1 cellular context compared by ENCODE assay signal in the genomic region with DNA sequence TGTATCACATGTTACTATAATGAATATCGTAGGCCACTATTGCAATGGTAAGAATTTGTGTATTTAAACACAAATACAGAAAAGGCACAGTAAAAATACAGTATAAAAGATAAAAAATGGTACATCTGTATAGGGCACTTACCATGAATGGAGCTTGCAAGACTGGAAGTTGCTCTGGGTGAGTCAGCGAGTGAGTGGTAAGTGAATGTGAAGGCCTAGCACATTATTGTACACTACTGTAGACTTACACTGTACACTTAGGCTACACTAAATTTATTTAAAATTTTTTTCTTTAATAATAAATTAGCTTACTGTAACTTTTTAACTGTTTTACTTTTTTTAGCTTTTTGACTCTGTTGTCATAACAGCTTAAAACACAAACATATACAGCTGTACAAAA.
TF ChIP-seq lines count a peak whose summit lies in the region.

No MANE protein-coding gene starts in this region.

TF ChIP-seq in WTC11, 78 proteins besides CTCF, POLR2A, EP300 and RAD21 (continued from another document):
- TF ChIP-seq, protein P1, sequence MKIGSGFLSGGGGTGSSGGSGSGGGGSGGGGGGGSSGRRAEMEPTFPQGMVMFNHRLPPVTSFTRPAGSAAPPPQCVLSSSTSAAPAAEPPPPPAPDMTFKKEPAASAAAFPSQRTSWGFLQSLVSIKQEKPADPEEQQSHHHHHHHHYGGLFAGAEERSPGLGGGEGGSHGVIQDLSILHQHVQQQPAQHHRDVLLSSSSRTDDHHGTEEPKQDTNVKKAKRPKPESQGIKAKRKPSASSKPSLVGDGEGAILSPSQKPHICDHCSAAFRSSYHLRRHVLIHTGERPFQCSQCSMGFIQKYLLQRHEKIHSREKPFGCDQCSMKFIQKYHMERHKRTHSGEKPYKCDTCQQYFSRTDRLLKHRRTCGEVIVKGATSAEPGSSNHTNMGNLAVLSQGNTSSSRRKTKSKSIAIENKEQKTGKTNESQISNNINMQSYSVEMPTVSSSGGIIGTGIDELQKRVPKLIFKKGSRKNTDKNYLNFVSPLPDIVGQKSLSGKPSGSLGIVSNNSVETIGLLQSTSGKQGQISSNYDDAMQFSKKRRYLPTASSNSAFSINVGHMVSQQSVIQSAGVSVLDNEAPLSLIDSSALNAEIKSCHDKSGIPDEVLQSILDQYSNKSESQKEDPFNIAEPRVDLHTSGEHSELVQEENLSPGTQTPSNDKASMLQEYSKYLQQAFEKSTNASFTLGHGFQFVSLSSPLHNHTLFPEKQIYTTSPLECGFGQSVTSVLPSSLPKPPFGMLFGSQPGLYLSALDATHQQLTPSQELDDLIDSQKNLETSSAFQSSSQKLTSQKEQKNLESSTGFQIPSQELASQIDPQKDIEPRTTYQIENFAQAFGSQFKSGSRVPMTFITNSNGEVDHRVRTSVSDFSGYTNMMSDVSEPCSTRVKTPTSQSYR (CRISPR knock-in tag; IDR thresholded peaks at IDR 0.05), result no peak
- no peak for TF ChIP-seq ZNF232 (CRISPR knock-in tag; IDR thresholded peaks at IDR 0.05)
- no peak for TF ChIP-seq IRF2 (CRISPR knock-in tag; IDR thresholded peaks at IDR 0.05; ENCODE audit: borderline replicate concordance, low read depth)
- TF ChIP-seq ELF4 (CRISPR knock-in tag; IDR thresholded peaks at IDR 0.05; ENCODE audit: low read depth), result no peak
- no peak for TF ChIP-seq NR2C2 (CRISPR knock-in tag; IDR thresholded peaks at IDR 0.05)
- TF ChIP-seq SMAD4 (CRISPR knock-in tag; IDR thresholded peaks at IDR 0.05), result no peak
- no peak for TF ChIP-seq HMGA2 (CRISPR knock-in tag; IDR thresholded peaks at IDR 0.05)
- TF ChIP-seq, protein P2, sequence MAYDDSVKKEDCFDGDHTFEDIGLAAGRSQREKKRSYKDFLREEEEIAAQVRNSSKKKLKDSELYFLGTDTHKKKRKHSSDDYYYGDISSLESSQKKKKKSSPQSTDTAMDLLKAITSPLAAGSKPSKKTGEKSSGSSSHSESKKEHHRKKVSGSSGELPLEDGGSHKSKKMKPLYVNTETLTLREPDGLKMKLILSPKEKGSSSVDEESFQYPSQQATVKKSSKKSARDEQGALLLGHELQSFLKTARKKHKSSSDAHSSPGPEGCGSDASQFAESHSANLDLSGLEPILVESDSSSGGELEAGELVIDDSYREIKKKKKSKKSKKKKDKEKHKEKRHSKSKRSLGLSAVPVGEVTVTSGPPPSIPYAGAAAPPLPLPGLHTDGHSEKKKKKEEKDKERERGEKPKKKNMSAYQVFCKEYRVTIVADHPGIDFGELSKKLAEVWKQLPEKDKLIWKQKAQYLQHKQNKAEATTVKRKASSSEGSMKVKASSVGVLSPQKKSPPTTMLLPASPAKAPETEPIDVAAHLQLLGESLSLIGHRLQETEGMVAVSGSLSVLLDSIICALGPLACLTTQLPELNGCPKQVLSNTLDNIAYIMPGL (CRISPR knock-in tag; IDR thresholded peaks at IDR 0.05), result no peak
- TF ChIP-seq, protein P3, sequence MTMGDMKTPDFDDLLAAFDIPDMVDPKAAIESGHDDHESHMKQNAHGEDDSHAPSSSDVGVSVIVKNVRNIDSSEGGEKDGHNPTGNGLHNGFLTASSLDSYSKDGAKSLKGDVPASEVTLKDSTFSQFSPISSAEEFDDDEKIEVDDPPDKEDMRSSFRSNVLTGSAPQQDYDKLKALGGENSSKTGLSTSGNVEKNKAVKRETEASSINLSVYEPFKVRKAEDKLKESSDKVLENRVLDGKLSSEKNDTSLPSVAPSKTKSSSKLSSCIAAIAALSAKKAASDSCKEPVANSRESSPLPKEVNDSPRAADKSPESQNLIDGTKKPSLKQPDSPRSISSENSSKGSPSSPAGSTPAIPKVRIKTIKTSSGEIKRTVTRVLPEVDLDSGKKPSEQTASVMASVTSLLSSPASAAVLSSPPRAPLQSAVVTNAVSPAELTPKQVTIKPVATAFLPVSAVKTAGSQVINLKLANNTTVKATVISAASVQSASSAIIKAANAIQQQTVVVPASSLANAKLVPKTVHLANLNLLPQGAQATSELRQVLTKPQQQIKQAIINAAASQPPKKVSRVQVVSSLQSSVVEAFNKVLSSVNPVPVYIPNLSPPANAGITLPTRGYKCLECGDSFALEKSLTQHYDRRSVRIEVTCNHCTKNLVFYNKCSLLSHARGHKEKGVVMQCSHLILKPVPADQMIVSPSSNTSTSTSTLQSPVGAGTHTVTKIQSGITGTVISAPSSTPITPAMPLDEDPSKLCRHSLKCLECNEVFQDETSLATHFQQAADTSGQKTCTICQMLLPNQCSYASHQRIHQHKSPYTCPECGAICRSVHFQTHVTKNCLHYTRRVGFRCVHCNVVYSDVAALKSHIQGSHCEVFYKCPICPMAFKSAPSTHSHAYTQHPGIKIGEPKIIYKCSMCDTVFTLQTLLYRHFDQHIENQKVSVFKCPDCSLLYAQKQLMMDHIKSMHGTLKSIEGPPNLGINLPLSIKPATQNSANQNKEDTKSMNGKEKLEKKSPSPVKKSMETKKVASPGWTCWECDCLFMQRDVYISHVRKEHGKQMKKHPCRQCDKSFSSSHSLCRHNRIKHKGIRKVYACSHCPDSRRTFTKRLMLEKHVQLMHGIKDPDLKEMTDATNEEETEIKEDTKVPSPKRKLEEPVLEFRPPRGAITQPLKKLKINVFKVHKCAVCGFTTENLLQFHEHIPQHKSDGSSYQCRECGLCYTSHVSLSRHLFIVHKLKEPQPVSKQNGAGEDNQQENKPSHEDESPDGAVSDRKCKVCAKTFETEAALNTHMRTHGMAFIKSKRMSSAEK (CRISPR knock-in tag; IDR thresholded peaks at IDR 0.05; ENCODE audit: borderline replicate concordance), result no peak
- TF ChIP-seq, protein P4, sequence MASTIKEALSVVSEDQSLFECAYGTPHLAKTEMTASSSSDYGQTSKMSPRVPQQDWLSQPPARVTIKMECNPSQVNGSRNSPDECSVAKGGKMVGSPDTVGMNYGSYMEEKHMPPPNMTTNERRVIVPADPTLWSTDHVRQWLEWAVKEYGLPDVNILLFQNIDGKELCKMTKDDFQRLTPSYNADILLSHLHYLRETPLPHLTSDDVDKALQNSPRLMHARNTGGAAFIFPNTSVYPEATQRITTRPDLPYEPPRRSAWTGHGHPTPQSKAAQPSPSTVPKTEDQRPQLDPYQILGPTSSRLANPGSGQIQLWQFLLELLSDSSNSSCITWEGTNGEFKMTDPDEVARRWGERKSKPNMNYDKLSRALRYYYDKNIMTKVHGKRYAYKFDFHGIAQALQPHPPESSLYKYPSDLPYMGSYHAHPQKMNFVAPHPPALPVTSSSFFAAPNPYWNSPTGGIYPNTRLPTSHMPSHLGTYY (CRISPR knock-in tag; IDR thresholded peaks at IDR 0.05), result no peak
- no peak for TF ChIP-seq NFYB (CRISPR knock-in tag; conservative IDR thresholded peaks at IDR 0.05; ENCODE audit: low read depth)
- TF ChIP-seq, protein P5, sequence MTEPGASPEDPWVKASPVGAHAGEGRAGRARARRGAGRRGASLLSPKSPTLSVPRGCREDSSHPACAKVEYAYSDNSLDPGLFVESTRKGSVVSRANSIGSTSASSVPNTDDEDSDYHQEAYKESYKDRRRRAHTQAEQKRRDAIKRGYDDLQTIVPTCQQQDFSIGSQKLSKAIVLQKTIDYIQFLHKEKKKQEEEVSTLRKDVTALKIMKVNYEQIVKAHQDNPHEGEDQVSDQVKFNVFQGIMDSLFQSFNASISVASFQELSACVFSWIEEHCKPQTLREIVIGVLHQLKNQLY (CRISPR knock-in tag; IDR thresholded peaks at IDR 0.05), result no peak
- TF ChIP-seq, protein P6, sequence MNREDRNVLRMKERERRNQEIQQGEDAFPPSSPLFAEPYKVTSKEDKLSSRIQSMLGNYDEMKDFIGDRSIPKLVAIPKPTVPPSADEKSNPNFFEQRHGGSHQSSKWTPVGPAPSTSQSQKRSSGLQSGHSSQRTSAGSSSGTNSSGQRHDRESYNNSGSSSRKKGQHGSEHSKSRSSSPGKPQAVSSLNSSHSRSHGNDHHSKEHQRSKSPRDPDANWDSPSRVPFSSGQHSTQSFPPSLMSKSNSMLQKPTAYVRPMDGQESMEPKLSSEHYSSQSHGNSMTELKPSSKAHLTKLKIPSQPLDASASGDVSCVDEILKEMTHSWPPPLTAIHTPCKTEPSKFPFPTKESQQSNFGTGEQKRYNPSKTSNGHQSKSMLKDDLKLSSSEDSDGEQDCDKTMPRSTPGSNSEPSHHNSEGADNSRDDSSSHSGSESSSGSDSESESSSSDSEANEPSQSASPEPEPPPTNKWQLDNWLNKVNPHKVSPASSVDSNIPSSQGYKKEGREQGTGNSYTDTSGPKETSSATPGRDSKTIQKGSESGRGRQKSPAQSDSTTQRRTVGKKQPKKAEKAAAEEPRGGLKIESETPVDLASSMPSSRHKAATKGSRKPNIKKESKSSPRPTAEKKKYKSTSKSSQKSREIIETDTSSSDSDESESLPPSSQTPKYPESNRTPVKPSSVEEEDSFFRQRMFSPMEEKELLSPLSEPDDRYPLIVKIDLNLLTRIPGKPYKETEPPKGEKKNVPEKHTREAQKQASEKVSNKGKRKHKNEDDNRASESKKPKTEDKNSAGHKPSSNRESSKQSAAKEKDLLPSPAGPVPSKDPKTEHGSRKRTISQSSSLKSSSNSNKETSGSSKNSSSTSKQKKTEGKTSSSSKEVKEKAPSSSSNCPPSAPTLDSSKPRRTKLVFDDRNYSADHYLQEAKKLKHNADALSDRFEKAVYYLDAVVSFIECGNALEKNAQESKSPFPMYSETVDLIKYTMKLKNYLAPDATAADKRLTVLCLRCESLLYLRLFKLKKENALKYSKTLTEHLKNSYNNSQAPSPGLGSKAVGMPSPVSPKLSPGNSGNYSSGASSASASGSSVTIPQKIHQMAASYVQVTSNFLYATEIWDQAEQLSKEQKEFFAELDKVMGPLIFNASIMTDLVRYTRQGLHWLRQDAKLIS (CRISPR knock-in tag; IDR thresholded peaks at IDR 0.05; ENCODE audit: borderline replicate concordance), result no peak
- TF ChIP-seq NR3C1 (CRISPR knock-in tag; conservative IDR thresholded peaks at IDR 0.05; ENCODE audit: low read depth), result no peak
TF ChIP-seq in WTC11: peak in this region for 0.
